ENCODE assay signal across 1 cellular context in genomic region chr2:173943139-173943538, GRCh38.
TF ChIP-seq lines count a peak whose summit lies in the region.

No MANE protein-coding gene starts in this region.

TF ChIP-seq in HepG2, 621 proteins besides CTCF, POLR2A, EP300 and RAD21:
- no peak for TF ChIP-seq ZNF746 (CRISPR knock-in tag; IDR thresholded peaks at IDR 0.05)
- no peak for TF ChIP-seq MIER2 (CRISPR knock-in tag; IDR thresholded peaks at IDR 0.05)
- peak; percentile 36 for TF ChIP-seq RBM22 (optimal IDR thresholded peaks at IDR 0.05; ENCODE audit: low read length)
TF ChIP-seq in HepG2: peak in this region for 1.
